15 cellular contexts compared by ENCODE assay signal in genomic region chr16:27406729-27407128, GRCh38. TPM values are rescaled to one million over a fixed set of nuclear protein-coding genes. Genes with fewer than 3 reads are reported as not detected.
A peak's percentile ranks its signal among the peaks of the same experiment; 100 is the strongest.
DNase-seq lines count a peak whose midpoint lies in the region; ATAC-seq, FAIRE-seq and TF ChIP-seq lines count a peak whose summit lies in the region.
"Had no signal": no experiment of that assay in that cellular context is flagged by ENCODE, and none has a peak within 500 bp of the region (broad histone marks: within the 10 kb centered on the region; RNA-seq: fewer than 3 reads in every experiment).

No MANE protein-coding gene starts in this region.

- TF ChIP-seq CTCF in OCI-LY3 (IDR thresholded peaks at IDR 0.05; ENCODE audit: low read depth, low read length) (no peak), GM12878 (IDR thresholded peaks at IDR 0.05 in 2 of 3, conservative IDR thresholded peaks at IDR 0.05 in 1 of 3; ENCODE audit: control insufficient read depth in 2 of 3, extremely low read depth in 1 of 3, insufficient read depth in 1 of 3, low read depth in 3 of 3, low read length in 3 of 3) (no peak), endothelial cell (IDR thresholded peaks at IDR 0.05; ENCODE audit: unreplicated experiment) (no peak)

- H4K20me1 ChIP-seq in OCI-LY3 (ENCODE audit: insufficient read depth, low read length) (peaks cover 30% of the 10 kb centered on the region), GM12878 (ENCODE audit: control insufficient read depth, insufficient read depth) (no peaks in the 10 kb centered on the region; the same call in 1 of the 2 replicates)

- CTCF ChIA-PET in GM12878 (lab: Yijun Ruan, JAX), result interaction anchor here (1.5 to 9.2 kb wide), 9 partner anchors 8 to 89 kb away, joined by 3 to 113 read pairs (median 6); no protein-coding TSS in a partner anchor

- H3K4me3 ChIP-seq in OCI-LY3 (ENCODE audit: low read length), result peak overlapping the region; percentile 96
- H3K4me3 ChIP-seq in GM12878, result peak overlapping the region; percentile 86
- H3K4me3 ChIP-seq: pancreas, Peyer's patch, transverse colon had no signal

- BruUV-seq in GM12878 (replicated peaks; lab: Mats Ljungman, UMichigan), result no TSS peak

- H3K4me1 ChIP-seq in OCI-LY3 (ENCODE audit: low read length), result peaks cover 74% of the 10 kb centered on the region
- peaks cover 30% of the 10 kb centered on the region for H3K4me1 ChIP-seq in GM12878 (ENCODE audit: control insufficient read depth, insufficient read depth, low read length)
- H3K4me1 ChIP-seq: pancreas had no signal

- TF ChIP-seq EP300 in GM12878 (IDR thresholded peaks at IDR 0.05; ENCODE audit: borderline replicate concordance in 1 of 2, control insufficient read depth in 1 of 2, low read depth in 2 of 2, low read length in 2 of 2), result no peak

- FAIRE-seq in GM12878 (lab: Jason Lieb, UNC), result no peak
- FAIRE-seq: pancreas had no signal

- TF ChIP-seq RAD21 in GM12878 (IDR thresholded peaks at IDR 0.05; ENCODE audit: insufficient read depth, low read depth, low read length), result no peak

- peaks cover 62% of the 10 kb centered on the region for H3K36me3 Mint-ChIP-seq in activated T-cell treated with anti-CD3 and anti-CD28 coated beads, Interleukin-2, amount 50 U/mL, for 4 hours (ENCODE audit: insufficient read depth)
- H3K36me3 Mint-ChIP-seq in endothelial cell (ENCODE audit: low read depth, unreplicated experiment), result no peaks in the 10 kb centered on the region

- H3K27me3 Mint-ChIP-seq in activated T-cell treated with anti-CD3 and anti-CD28 coated beads, Interleukin-2, amount 50 U/mL, for 4 hours (ENCODE audit: low read depth), result no peaks in the 10 kb centered on the region
- H3K27me3 Mint-ChIP-seq in stimulated activated naive CD8-positive, alpha-beta T cell treated with anti-CD3 and anti-CD28 coated beads, Interleukin-15, amount 100 ng/mL, for 72 hours, result no peaks in the 10 kb centered on the region
- peaks cover 2% of the 10 kb centered on the region for H3K27me3 Mint-ChIP-seq in endothelial cell (ENCODE audit: unreplicated experiment)

- WGBS in GM12878 (ENCODE audit: insufficient coverage, insufficient replicate concordance, low lambda C conversion rate, missing lambda C conversion rate), result 19% methylated on average over 2 of the region's 2 CpGs

- SMC1A ChIA-PET in GM12878 (lab: Charles Lee; ENCODE audit: uncharacterized antibody, unreplicated experiment), result interaction anchor here (0.7 to 10.9 kb wide), 10 partner anchors 8 to 170 kb away, joined by 3 to 220 read pairs (median 23); no protein-coding TSS in a partner anchor

- in situ Hi-C loops in GM12878 (cut with MboI), result no loop called here

- TF ChIP-seq POLR2A in GM12878 (IDR thresholded peaks at IDR 0.05; ENCODE audit: low read depth, low read length), result no peak

- H3K4me3 Mint-ChIP-seq in activated T-cell treated with anti-CD3 and anti-CD28 coated beads, Interleukin-2, amount 50 U/mL, for 4 hours, result peak overlapping the region; percentile 99
- peak overlapping the region; percentile 96 to 99 for H3K4me3 Mint-ChIP-seq in stimulated activated naive CD8-positive, alpha-beta T cell treated with anti-CD3 and anti-CD28 coated beads, Interleukin-15, amount 100 ng/mL, for 72 hours
- no peak overlapping the region for H3K4me3 Mint-ChIP-seq in endothelial cell (ENCODE audit: unreplicated experiment)

- peaks cover under 1% of the 10 kb centered on the region for H3K9me3 Mint-ChIP-seq in activated T-cell treated with anti-CD3 and anti-CD28 coated beads, Interleukin-2, amount 50 U/mL, for 4 hours
- H3K9me3 Mint-ChIP-seq in stimulated activated naive CD8-positive, alpha-beta T cell treated with anti-CD3 and anti-CD28 coated beads, Interleukin-15, amount 100 ng/mL, for 72 hours, result peaks cover 2 to 3% of the 10 kb centered on the region in 2 donors
- no peaks in the 10 kb centered on the region for H3K9me3 Mint-ChIP-seq in endothelial cell (ENCODE audit: unreplicated experiment)

- POLR2A ChIA-PET in GM12878 (lab: Charles Lee), result interaction anchor here (0.7 to 11.1 kb wide), 12 partner anchors 8 to 170 kb away, joined by 3 to 208 read pairs (median 8); no protein-coding TSS in a partner anchor

- H3K9ac ChIP-seq in OCI-LY3 (ENCODE audit: low read length), result peak overlapping the region; percentile 100
- H3K9ac ChIP-seq in GM12878 (ENCODE audit: control insufficient read depth, insufficient read depth, low read length), result peak overlapping the region; percentile 99

- H3K79me2 ChIP-seq in OCI-LY3 (ENCODE audit: low read length) (peaks cover 100% of the 10 kb centered on the region), GM12878 (ENCODE audit: control insufficient read depth, insufficient read depth, low read length) (peaks cover 96% of the 10 kb centered on the region)

- ATAC-seq in activated T-cell treated with anti-CD3 and anti-CD28 coated beads, Interleukin-2, amount 50 U/mL, for 4 hours, result peak; percentile 4
- no peak for ATAC-seq in GM12878
- ATAC-seq in stimulated activated naive CD8-positive, alpha-beta T cell treated with anti-CD3 and anti-CD28 coated beads, Interleukin-15, amount 100 ng/mL, for 72 hours, result no peak
- ATAC-seq: pancreas had no signal

- H2AFZ ChIP-seq in OCI-LY3 (ENCODE audit: low read depth, low read length) (no peak overlapping the region), GM12878 (ENCODE audit: control insufficient read depth, low read depth, low read length) (no peak overlapping the region)

- H3K9me3 ChIP-seq in OCI-LY3 (ENCODE audit: insufficient read depth, low read length) (peaks cover 8% of the 10 kb centered on the region; the same call in 1 of the 2 replicates), GM12878 (replicated peaks; ENCODE audit: control insufficient read depth, insufficient read depth, low read length) (no peaks in the 10 kb centered on the region; the same call in none of the 3 replicates)
- H3K9me3 ChIP-seq: pancreas, Peyer's patch, spleen, transverse colon had no signal

- peak overlapping the region; percentile 100 for H3K4me2 ChIP-seq in OCI-LY3 (ENCODE audit: low read length)
- H3K4me2 ChIP-seq in GM12878 (ENCODE audit: control insufficient read depth, insufficient read depth), result peak overlapping the region; percentile 99

- DNase-seq in activated T-cell treated with anti-CD3 and anti-CD28 coated beads, Interleukin-2, amount 50 U/mL, for 4 hours, result no peak
- DNase-seq in activated T-cell treated with anti-CD3 and anti-CD28 coated beads for 4 hours, result no peak
- no peak for DNase-seq in GM12878 (ENCODE audit: low read depth, low spot score)
- DNase-seq in stimulated activated naive CD8-positive, alpha-beta T cell treated with anti-CD3 and anti-CD28 coated beads, Interleukin-15, amount 100 ng/mL, for 72 hours, result peak in 1 of 2 donors; percentile 43
- DNase-seq in hypothalamus (lab: John Stamatoyannopoulos, UW), result no peak
- DNase-seq in EL, result no peak
- DNase-seq in endothelial cell (ENCODE audit: low spot score), result no peak
- DNase-seq: DMS53, Karpas-422, NCI-H524 treated with DMSO at 0.1 percent for 48 hours, pancreas, Peyer's patch, spleen, transverse colon had no signal

- peaks cover 70% of the 10 kb centered on the region for H3K4me1 Mint-ChIP-seq in activated T-cell treated with anti-CD3 and anti-CD28 coated beads, Interleukin-2, amount 50 U/mL, for 4 hours (ENCODE audit: low read depth)
- peaks cover 62% of the 10 kb centered on the region for H3K4me1 Mint-ChIP-seq in stimulated activated naive CD8-positive, alpha-beta T cell treated with anti-CD3 and anti-CD28 coated beads, Interleukin-15, amount 100 ng/mL, for 72 hours
- no peaks in the 10 kb centered on the region for H3K4me1 Mint-ChIP-seq in endothelial cell (ENCODE audit: unreplicated experiment)

- peak overlapping the region; percentile 92 to 96 for H3K27ac Mint-ChIP-seq in stimulated activated naive CD8-positive, alpha-beta T cell treated with anti-CD3 and anti-CD28 coated beads, Interleukin-15, amount 100 ng/mL, for 72 hours
- H3K27ac Mint-ChIP-seq in endothelial cell (ENCODE audit: unreplicated experiment), result no peak overlapping the region

- H3K36me3 ChIP-seq in OCI-LY3 (replicated peaks; ENCODE audit: low read depth, low read length), result peaks cover 72% of the 10 kb centered on the region
- H3K36me3 ChIP-seq in GM12878 (ENCODE audit: control insufficient read depth in 2 of 2, insufficient read depth in 2 of 2, low read length in 1 of 2), result peaks cover 0 to 16% of the 10 kb centered on the region in 2 experiments
- H3K36me3 ChIP-seq: pancreas, Peyer's patch, spleen, transverse colon had no signal

- RAD21 ChIA-PET in GM12878 (lab: Charles Lee; ENCODE audit: unreplicated experiment), result interaction anchor here (1.0 to 12.8 kb wide), 12 partner anchors 8 to 172 kb away, joined by 3 to 224 read pairs (median 8); no protein-coding TSS in a partner anchor

- intact Hi-C loops in GM12878 (cut with micrococcal nuclease; ENCODE audit: unreplicated experiment), result no loop called here

- H3K27me3 ChIP-seq in OCI-LY3 (ENCODE audit: low read depth, low read length), result no peaks in the 10 kb centered on the region
- H3K27me3 ChIP-seq in GM12878 (replicated peaks in 1 of 2; ENCODE audit: control insufficient read depth in 2 of 2, insufficient read depth in 2 of 2, low read length in 1 of 2), result no peaks in the 10 kb centered on the region
- H3K27me3 ChIP-seq: Peyer's patch had no signal

- peak overlapping the region; percentile 98 for H3K27ac ChIP-seq in OCI-LY3 (ENCODE audit: low read length)
- H3K27ac ChIP-seq in GM12878 (ENCODE audit: control insufficient read depth, insufficient read depth), result peak overlapping the region; percentile 97
- H3K27ac ChIP-seq: pancreas, transverse colon had no signal

TF ChIP-seq in GM12878, 131 proteins besides CTCF, POLR2A, EP300 and RAD21 (continues in another document):
- TF ChIP-seq TCF7 (IDR thresholded peaks at IDR 0.05; ENCODE audit: borderline replicate concordance), result no peak
- no peak; the same call in 1 of the 2 replicates for TF ChIP-seq MXI1 (IDR thresholded peaks at IDR 0.05; ENCODE audit: low read depth, low read length)

RNA-seq across cellular contexts. Expression of gene IL21R, which starts 4.8 kb away (rescaled TPM):
- total RNA-seq in activated T-cell treated with anti-CD3 and anti-CD28 coated beads, Interleukin-2, amount 50 U/mL, for 4 hours, result 10 to 100 TPM; 90.7 to 94.9 (median 91.4) TPM
- 193 and 215 TPM in 2 replicates for total RNA-seq in GM12878 (2013; cell fraction: nucleolus; rRNA removed)
- total RNA-seq in GM12878 (2014; rRNA removed) (106 and 109 TPM in 2 replicates), GM12878 (2014; rRNA removed; fragmentation: Illumina TruSeq; extraction: Trizol) (62.9 and 66.9 TPM in 2 replicates), GM12878 (2021) (138 and 141 TPM in 2 replicates), endothelial cell (ENCODE audit: unreplicated experiment) (not detected)
- polyA plus RNA-seq in GM12878 (2011; ENCODE audit: low read depth), result 25.9 TPM
- polyA plus RNA-seq in GM12878 (2011; rRNA removed) (23.2 and 57.2 TPM in 2 replicates), GM12878 (2014; fragmentation: Illumina TruSeq; extraction: Trizol) (32.4 and 59.2 TPM in 2 replicates), GM12878 (2014; fragmentation: Nextera tagmentation; extraction: Ambion mirVana) (1 to 10 TPM; 5.3 to 9.7 TPM), GM12878 (2014; rRNA removed) (98.0 and 108 TPM in 2 replicates), GM12878 (2016; fragmentation: Nextera tagmentation; extraction: Ambion mirVana) (100 to 1,000 TPM; 115 to 129 TPM)
- polyA plus RNA-seq in GM12878 (2011; cell fraction: cytosol; rRNA removed), result 84.6 and 89.7 TPM in 2 replicates
- 71.9 and 79.4 TPM in 2 replicates for polyA plus RNA-seq in GM12878 (2011; cell fraction: nucleus; rRNA removed)
- 50.3 and 72.8 TPM in 2 replicates for polyA plus RNA-seq in GM12878 (2012)
- 175 and 195 TPM in 2 replicates for polyA minus RNA-seq in GM12878 (2011; rRNA and poly(A)+ RNA removed)
- 54.0 and 60.1 TPM in 2 replicates for polyA minus RNA-seq in GM12878 (2011; cell fraction: cytosol; rRNA and poly(A)+ RNA removed)
- polyA minus RNA-seq in GM12878 (2011; cell fraction: nucleus; rRNA and poly(A)+ RNA removed), result 65.5 and 104 TPM in 2 replicates

Comparison
In these comparisons a context has a peak if more than half of its experiments do, and no peak if none do; other contexts are left out.
1. ATAC-seq: peak in activated T-cell treated with anti-CD3 and anti-CD28 coated beads, Interleukin-2, amount 50 U/mL, for 4 hours (2 of 2); none in GM12878 (single experiment) and stimulated activated naive CD8-positive, alpha-beta T cell treated with anti-CD3 and anti-CD28 coated beads, Interleukin-15, amount 100 ng/mL, for 72 hours (single experiment).
2. RNA of gene IL21R, which starts 4.8 kb away (total RNA-seq): 62.9 to 215 TPM in GM12878 and 90.7 to 94.9 TPM in activated T-cell treated with anti-CD3 and anti-CD28 coated beads, Interleukin-2, amount 50 U/mL, for 4 hours; not detected in endothelial cell (single experiment); every median in the first group is over 10 times any median in the second.